Comparison of ENCODE assay signal across 2 cellular contexts in genomic region chr16:14125708-14126107, GRCh38.
TF ChIP-seq lines count a peak whose summit lies in the region.

No MANE protein-coding gene starts in this region.

TF ChIP-seq in GM23338, 12 proteins besides CTCF, POLR2A, EP300 and RAD21:
- TF ChIP-seq ZNF462 (CRISPR knock-in tag; IDR thresholded peaks at IDR 0.05) (no peak), POLR2AphosphoS5 (IDR thresholded peaks at IDR 0.05; ENCODE audit: low read depth) (no peak), ZNF114 (CRISPR knock-in tag; IDR thresholded peaks at IDR 0.05) (no peak), JUNB (IDR thresholded peaks at IDR 0.05; ENCODE audit: unreplicated experiment) (no peak), REST (IDR thresholded peaks at IDR 0.05; ENCODE audit: unreplicated experiment) (no peak), EZH2 (IDR thresholded peaks at IDR 0.05; ENCODE audit: low read depth, unreplicated experiment) (no peak), ETS1 (IDR thresholded peaks at IDR 0.05) (no peak), STAT1 (IDR thresholded peaks at IDR 0.05; ENCODE audit: unreplicated experiment) (no peak), CREB1 (CRISPR knock-in tag; IDR thresholded peaks at IDR 0.05; ENCODE audit: low read depth) (no peak), EZH2phosphoT487 (IDR thresholded peaks at IDR 0.05; ENCODE audit: unreplicated experiment) (no peak), NANOG (IDR thresholded peaks at IDR 0.05; ENCODE audit: borderline replicate concordance) (no peak), ZNF331 (CRISPR knock-in tag; IDR thresholded peaks at IDR 0.05; ENCODE audit: low read depth) (no peak)
TF ChIP-seq in GM23338: peak in this region for 0.

TF ChIP-seq in WTC11, 78 proteins besides CTCF, POLR2A, EP300 and RAD21:
- TF ChIP-seq E2F5 (CRISPR knock-in tag; IDR thresholded peaks at IDR 0.05) = no peak
- no peak for TF ChIP-seq ZMAT4 (CRISPR knock-in tag; IDR thresholded peaks at IDR 0.05)
- TF ChIP-seq PREB (CRISPR knock-in tag; IDR thresholded peaks at IDR 0.05; ENCODE audit: borderline replicate concordance) = no peak
- TF ChIP-seq USF2 (CRISPR knock-in tag; IDR thresholded peaks at IDR 0.05) = no peak
- no peak for TF ChIP-seq ZSCAN18 (CRISPR knock-in tag; IDR thresholded peaks at IDR 0.05)
- no peak for TF ChIP-seq TEAD1 (CRISPR knock-in tag; IDR thresholded peaks at IDR 0.05)
- TF ChIP-seq ERG (CRISPR knock-in tag; IDR thresholded peaks at IDR 0.05) = no peak
- TF ChIP-seq ZNF138 (CRISPR knock-in tag; conservative IDR thresholded peaks at IDR 0.05) = no peak
- no peak for TF ChIP-seq NR3C1 (CRISPR knock-in tag; conservative IDR thresholded peaks at IDR 0.05; ENCODE audit: low read depth)
- TF ChIP-seq E2F1 (CRISPR knock-in tag; IDR thresholded peaks at IDR 0.05) = no peak
- no peak for TF ChIP-seq ATF2 (CRISPR knock-in tag; IDR thresholded peaks at IDR 0.05; ENCODE audit: borderline replicate concordance, low read depth)
- no peak for TF ChIP-seq NFATC4 (CRISPR knock-in tag; IDR thresholded peaks at IDR 0.05)
- TF ChIP-seq TP53 (CRISPR knock-in tag; IDR thresholded peaks at IDR 0.05) = no peak
